Comparison of ENCODE assay signal across 19 cellular contexts in the genomic region with DNA sequence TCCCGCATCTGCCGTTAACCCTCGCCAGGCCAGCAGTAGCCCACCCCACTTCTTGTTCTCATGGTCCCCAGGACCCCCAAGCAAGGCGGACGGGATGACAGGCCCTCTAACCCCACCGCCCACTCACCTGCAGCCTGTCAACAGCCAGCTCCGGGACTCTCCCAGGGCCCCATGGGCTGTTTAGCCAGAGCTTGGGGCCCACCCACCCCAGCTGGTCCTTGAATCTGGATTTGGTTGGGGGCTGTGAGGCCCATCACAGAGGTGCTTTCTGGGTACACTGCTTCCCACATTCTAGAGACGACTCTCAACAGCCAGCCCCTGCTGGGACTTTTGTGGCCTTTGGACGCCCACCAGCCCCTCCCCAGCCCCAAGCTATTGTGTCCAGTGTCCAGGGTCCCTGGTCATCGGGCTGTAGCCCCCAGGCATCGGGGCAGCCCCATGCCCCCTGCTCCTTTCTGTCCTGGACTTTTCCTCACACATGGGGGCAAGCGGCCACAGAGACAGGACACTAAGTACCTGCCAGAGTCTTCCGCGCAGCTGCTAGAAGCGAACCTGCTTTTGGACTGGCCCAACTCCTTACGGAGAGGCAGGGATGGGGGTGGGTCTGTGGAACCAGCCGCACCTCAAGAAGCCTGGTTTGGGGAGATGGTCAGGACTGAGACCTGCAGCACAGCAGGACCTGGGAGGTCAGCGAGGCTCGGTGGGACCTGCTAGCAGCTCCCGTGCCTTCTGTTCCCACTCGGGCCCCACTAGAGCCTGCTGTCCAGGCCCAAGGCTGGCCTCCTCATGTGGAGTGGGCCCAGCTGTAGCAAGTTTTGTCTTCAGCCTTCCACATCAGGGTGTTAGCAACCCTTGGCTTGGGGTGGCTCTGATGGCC.
"Had no signal": no experiment of that assay in that cellular context is flagged by ENCODE, and none has a peak within 500 bp of the region (broad histone marks: within the 10 kb centered on the region; RNA-seq: fewer than 3 reads in every experiment).

No MANE protein-coding gene starts in this region.

- H3K27ac ChIP-seq: epithelial cell of prostate, esophagus muscularis mucosa, gastrocnemius medialis had no signal

- H3K27me3 Mint-ChIP-seq: dendritic cell treated with granulocyte-macrophage colony-stimulating factor and Interleukin-4, amounts not matched to agents 40 ng/mL and 50 ng/mL, for 4 days had no signal

- H3K27me3 ChIP-seq: esophagus muscularis mucosa, gastrocnemius medialis had no signal

- H3K4me1 ChIP-seq: esophagus muscularis mucosa, gastrocnemius medialis had no signal

- H3K27ac Mint-ChIP-seq: dendritic cell treated with granulocyte-macrophage colony-stimulating factor and Interleukin-4, amounts not matched to agents 40 ng/mL and 50 ng/mL, for 4 days; effector memory CD8-positive, alpha-beta T cell; immature natural killer cell; natural killer cell had no signal

- H3K4me3 Mint-ChIP-seq: dendritic cell treated with granulocyte-macrophage colony-stimulating factor and Interleukin-4, amounts not matched to agents 40 ng/mL and 50 ng/mL, for 4 days; effector memory CD8-positive, alpha-beta T cell; immature natural killer cell; natural killer cell; neural crest cell had no signal

- H3K9me3 ChIP-seq: esophagus muscularis mucosa, gastrocnemius medialis, mucosa of descending colon had no signal

- H3K36me3 ChIP-seq: esophagus muscularis mucosa, gastrocnemius medialis had no signal

- ATAC-seq: effector memory CD8-positive, alpha-beta T cell; gastrocnemius medialis; left colon; mucosa of descending colon; natural killer cell; right cardiac atrium had no signal

- H3K36me3 Mint-ChIP-seq: immature natural killer cell, natural killer cell had no signal

- DNase-seq: effector memory CD8-positive, alpha-beta T cell; gastrocnemius medialis; immature natural killer cell; left colon; natural killer cell; occipital lobe; small intestine; stimulated activated CD4-positive, alpha-beta T cell treated with anti-CD3 and anti-CD28 coated beads, Interleukin-2, amount 100 ng/mL, for 48 hours; stimulated activated naive CD4-positive, alpha-beta T cell treated with Interleukin-2 at 50 U/mL for 16 hours; trophoblast cell had no signal

- H3K4me1 Mint-ChIP-seq: immature natural killer cell, natural killer cell, neural crest cell had no signal

- H3K9me3 Mint-ChIP-seq: dendritic cell treated with granulocyte-macrophage colony-stimulating factor and Interleukin-4, amounts not matched to agents 40 ng/mL and 50 ng/mL, for 4 days; effector memory CD8-positive, alpha-beta T cell; immature natural killer cell; natural killer cell; neural crest cell had no signal

- FAIRE-seq: colon, keratinocyte, small intestine, urothelium cell line had no signal

- H3K4me3 ChIP-seq: esophagus muscularis mucosa, gastrocnemius medialis, mucosa of descending colon had no signal
